Comparison of ENCODE assay signal across 10 cellular contexts in the genomic region with DNA sequence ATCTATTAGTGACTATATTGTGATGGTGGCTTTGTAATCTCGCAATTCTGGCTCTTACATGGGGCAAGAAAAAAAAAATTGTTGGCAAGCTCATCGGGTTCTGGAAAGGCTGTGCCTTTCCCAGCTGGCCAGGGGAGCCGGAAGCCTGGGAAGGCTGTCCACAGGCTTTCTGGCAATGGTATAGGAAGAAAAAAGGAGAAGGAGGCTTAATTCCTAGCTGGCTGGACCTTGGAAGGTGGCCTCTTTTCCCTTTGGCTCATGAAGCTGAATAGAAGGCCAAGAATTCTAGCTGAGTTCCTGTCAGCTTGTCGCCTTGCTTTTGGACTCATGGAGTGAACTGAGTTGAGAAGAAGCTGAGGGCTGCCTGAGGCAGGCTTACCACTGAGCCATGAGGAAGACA.
DNase-seq lines count a peak whose midpoint lies in the region; ATAC-seq and TF ChIP-seq lines count a peak whose summit lies in the region.
"Had no signal": no experiment of that assay in that cellular context is flagged by ENCODE, and none has a peak within 500 bp of the region (broad histone marks: within the 10 kb centered on the region; RNA-seq: fewer than 3 reads in every experiment).

No MANE protein-coding gene starts in this region.

- H3K4me1 ChIP-seq in heart right ventricle: peaks cover 0 to 35% (median 21%) of the 10 kb centered on the region in 9 donors
- H3K4me1 ChIP-seq in ovary (ENCODE audit: insufficient read depth): peaks cover 8% of the 10 kb centered on the region
- no peaks in the 10 kb centered on the region for H3K4me1 ChIP-seq in uterus
- no peaks in the 10 kb centered on the region for H3K4me1 ChIP-seq in mesendoderm (ENCODE audit: control insufficient read depth, low read depth, low read length)

- no peaks in the 10 kb centered on the region for H3K27me3 Mint-ChIP-seq in activated naive CD4-positive, alpha-beta T cell treated with anti-CD3 and anti-CD28 coated beads, Interleukin-2, amount 10 ng/mL, durations not matched to agents 7 days and 5 days
- peaks cover 4% of the 10 kb centered on the region for H3K27me3 Mint-ChIP-seq in nephron progenitor cell (ENCODE audit: low read depth, poor library complexity)

- no peaks in the 10 kb centered on the region for H3K36me3 ChIP-seq in heart right ventricle
- H3K36me3 ChIP-seq in ovary: no peaks in the 10 kb centered on the region
- H3K36me3 ChIP-seq in uterus: no peaks in the 10 kb centered on the region
- H3K36me3 ChIP-seq in mesendoderm (ENCODE audit: control insufficient read depth, insufficient read depth, low read length): no peaks in the 10 kb centered on the region

- no peak overlapping the region for H2AK5ac ChIP-seq in mesendoderm (ENCODE audit: low read length)

- H3K79me1 ChIP-seq in mesendoderm (ENCODE audit: low read length): no peaks in the 10 kb centered on the region

- TF ChIP-seq POLR2A in ovary (IDR thresholded peaks at IDR 0.05) (no peak), uterus (IDR thresholded peaks at IDR 0.05) (no peak)

- no peak for TF ChIP-seq CTCF in heart right ventricle (IDR thresholded peaks at IDR 0.05)
- no peak for TF ChIP-seq CTCF in ovary (IDR thresholded peaks at IDR 0.05)
- TF ChIP-seq CTCF in uterus (IDR thresholded peaks at IDR 0.05): no peak
- no peak for TF ChIP-seq CTCF in nephron progenitor cell (IDR thresholded peaks at IDR 0.05)

- H4K5ac ChIP-seq in mesendoderm (ENCODE audit: low read length): no peak overlapping the region

- no peak overlapping the region for H3K9ac ChIP-seq in mesendoderm (ENCODE audit: low read length)

- no peak overlapping the region for H3K4ac ChIP-seq in mesendoderm (ENCODE audit: low read depth, low read length)

- H3K36me3 Mint-ChIP-seq in activated naive CD4-positive, alpha-beta T cell treated with anti-CD3 and anti-CD28 coated beads, Interleukin-2, amount 10 ng/mL, durations not matched to agents 7 days and 5 days: no peaks in the 10 kb centered on the region
- no peaks in the 10 kb centered on the region for H3K36me3 Mint-ChIP-seq in nephron progenitor cell (ENCODE audit: low read depth)

- no peak overlapping the region for H3K4me2 ChIP-seq in mesendoderm (ENCODE audit: low read length)

- no peak overlapping the region for H3K4me3 Mint-ChIP-seq in activated naive CD4-positive, alpha-beta T cell treated with anti-CD3 and anti-CD28 coated beads, Interleukin-2, amount 10 ng/mL, durations not matched to agents 7 days and 5 days
- H3K4me3 Mint-ChIP-seq in nephron progenitor cell: no peak overlapping the region
- H3K4me3 Mint-ChIP-seq: activated naive CD4-positive, alpha-beta T cell treated with anti-CD3 and anti-CD28 coated beads for 36 hours had no signal

- peak; percentile 93 to 98 (median 96) for ATAC-seq in heart right ventricle

- no peaks in the 10 kb centered on the region for H3K4me1 Mint-ChIP-seq in activated naive CD4-positive, alpha-beta T cell treated with anti-CD3 and anti-CD28 coated beads, Interleukin-2, amount 10 ng/mL, durations not matched to agents 7 days and 5 days
- H3K4me1 Mint-ChIP-seq in nephron progenitor cell: peaks cover 6% of the 10 kb centered on the region

- H3K9me3 ChIP-seq in heart right ventricle (no peaks in the 10 kb centered on the region), ovary (no peaks in the 10 kb centered on the region), uterus (no peaks in the 10 kb centered on the region)

- WGBS in heart right ventricle, 2 donors: 14 to 19% methylated on average over 4 of the region's 4 CpGs
- WGBS in ovary, 3 donors: 1 to 5% (median 4%) methylated on average over 4 of the region's 4 CpGs
- no CpG with 5 or more reads among the region's 4 CpGs for whole genome bisulfite sequencing in mesendoderm (ENCODE audit: extremely low coverage, insufficient coverage, low lambda C conversion rate)

- no peaks in the 10 kb centered on the region for H3K79me2 ChIP-seq in mesendoderm (ENCODE audit: control insufficient read depth, insufficient read depth, low read length)

- H3K27ac Mint-ChIP-seq in activated naive CD4-positive, alpha-beta T cell treated with anti-CD3 and anti-CD28 coated beads, Interleukin-2, amount 10 ng/mL, durations not matched to agents 7 days and 5 days: peak overlapping the region; percentile 45
- H3K27ac Mint-ChIP-seq in nephron progenitor cell: no peak overlapping the region
- H3K27ac Mint-ChIP-seq: activated naive CD4-positive, alpha-beta T cell treated with anti-CD3 and anti-CD28 coated beads for 36 hours had no signal

- H3K9me3 Mint-ChIP-seq in activated naive CD4-positive, alpha-beta T cell treated with anti-CD3 and anti-CD28 coated beads, Interleukin-2, amount 10 ng/mL, durations not matched to agents 7 days and 5 days: no peaks in the 10 kb centered on the region
- peaks cover 8% of the 10 kb centered on the region for H3K9me3 Mint-ChIP-seq in nephron progenitor cell

- no peak overlapping the region for H3K23ac ChIP-seq in mesendoderm (ENCODE audit: low read length)

- no peak overlapping the region for H3K56ac ChIP-seq in mesendoderm (ENCODE audit: low read length)

- no peak for DNase-seq in activated naive CD4-positive, alpha-beta T cell treated with anti-CD3 and anti-CD28 coated beads, Interleukin-2, amount 10 ng/mL, durations not matched to agents 7 days and 5 days
- no peak for DNase-seq in activated naive CD4-positive, alpha-beta T cell treated with Interleukin-2 at 50 U/mL for 16 hours
- DNase-seq in heart right ventricle (peak; percentile 57 to 80), ovary (peak; percentile 46 to 70 (median 65)), uterus (peak; percentile 39 to 56), nephron progenitor cell (no peak), SW480 (ENCODE audit: low spot score) (no peak), mesendoderm (no peak)
- DNase-seq: activated naive CD4-positive, alpha-beta T cell treated with anti-CD3 and anti-CD28 coated beads for 36 hours; MM.1S had no signal

- no peak for TF ChIP-seq EP300 in ovary (IDR thresholded peaks at IDR 0.05)

- peak overlapping the region in 1 of 10 donors; percentile 8 for H3K4me3 ChIP-seq in heart right ventricle
- no peak overlapping the region for H3K4me3 ChIP-seq in ovary
- H3K4me3 ChIP-seq in uterus: no peak overlapping the region
- no peak overlapping the region for H3K4me3 ChIP-seq in mesendoderm (ENCODE audit: low read length)

- peak overlapping the region in 8 of 10 donors; percentile 2 to 69 (median 46) for H3K27ac ChIP-seq in heart right ventricle
- peak overlapping the region in 1 of 2 donors; percentile 64 for H3K27ac ChIP-seq in ovary
- H3K27ac ChIP-seq in uterus: no peak overlapping the region
- no peak overlapping the region for H3K27ac ChIP-seq in mesendoderm (ENCODE audit: low read depth, low read length)

- no peak overlapping the region for H4K8ac ChIP-seq in mesendoderm (ENCODE audit: low read depth, low read length)

- no peak overlapping the region for H2BK15ac ChIP-seq in mesendoderm (replicated peaks; ENCODE audit: low read depth)

- H2BK120ac ChIP-seq in mesendoderm (ENCODE audit: low read depth, low read length): no peak overlapping the region

- H3K27me3 ChIP-seq in heart right ventricle (no peaks in the 10 kb centered on the region), ovary (no peaks in the 10 kb centered on the region), uterus (no peaks in the 10 kb centered on the region), mesendoderm (ENCODE audit: insufficient read depth, low read length, poor library complexity) (no peaks in the 10 kb centered on the region)

- H2BK5ac ChIP-seq in mesendoderm (ENCODE audit: low read length): no peak overlapping the region

- intact Hi-C loops in heart right ventricle (cut with DNase I) (loop anchor here in 5 of 10 donors (2.0 to 10.0 kb wide), 6 partner anchors 231 to 515 kb away; a partner anchor contains a TSS), ovary (cut with DNase I) (loop anchor here in 3 of 4 donors (5.0 to 10.0 kb wide), 3 partner anchors 243 to 513 kb away; a partner anchor contains a TSS), uterus (cut with DNase I; ENCODE audit: low total_unique reads) (no loop called here)

- no peak overlapping the region for H3K18ac ChIP-seq in mesendoderm (ENCODE audit: low read length)

- CTCF ChIA-PET in activated naive CD4-positive, alpha-beta T cell treated with anti-CD3 and anti-CD28 coated beads, Interleukin-2, amount 10 ng/mL, durations not matched to agents 7 days and 5 days (lab: Charles Lee): interaction anchor here (0.6 kb wide), 1 partner anchor 769 kb away, joined by 3 read pairs; no protein-coding TSS in a partner anchor

Comparison
In these comparisons a context has a peak if more than half of its experiments do, and no peak if none do; other contexts are left out.
1. DNase-seq: peak in heart right ventricle (2 of 2), ovary (5 of 5) and uterus (2 of 2); none in activated naive CD4-positive, alpha-beta T cell treated with anti-CD3 and anti-CD28 coated beads, Interleukin-2, amount 10 ng/mL, durations not matched to agents 7 days and 5 days (single experiment), activated naive CD4-positive, alpha-beta T cell treated with Interleukin-2 at 50 U/mL for 16 hours (single experiment), nephron progenitor cell (single experiment), SW480 (single experiment) and mesendoderm (single experiment).
2. H3K27ac ChIP-seq: peak in heart right ventricle (8 of 10); none in uterus (0 of 2) and mesendoderm (single experiment).